14 cellular contexts compared by ENCODE assay signal in genomic region chr4:26048962-26049361, GRCh38.
DNase-seq lines count a peak whose midpoint lies in the region; ATAC-seq, FAIRE-seq and TF ChIP-seq lines count a peak whose summit lies in the region.
"Had no signal": no experiment of that assay in that cellular context is flagged by ENCODE, and none has a peak within 500 bp of the region (broad histone marks: within the 10 kb centered on the region; RNA-seq: fewer than 3 reads in every experiment).

No MANE protein-coding gene starts in this region.

- no peaks in the 10 kb centered on the region for H3K79me2 ChIP-seq in astrocyte (ENCODE audit: insufficient read depth, low read length)

- no peak overlapping the region for H3K4me3 Mint-ChIP-seq in astrocyte (ENCODE audit: unreplicated experiment)
- H3K4me3 Mint-ChIP-seq: activated CD8-positive, alpha-beta T cell treated with anti-CD3 and anti-CD28 coated beads for 36 hours; B cell; T-helper 1 cell treated with Interleukin-12 subunit alpha and Interleukin-12 subunit beta and Interleukin-4 antibody, amounts not matched to agents 30 μg/mL and 1 μg/mL, for 36 hours had no signal

- H3K27me3 Mint-ChIP-seq in astrocyte (ENCODE audit: low read depth, unreplicated experiment), result peaks cover 14% of the 10 kb centered on the region

- DNase-seq in astrocyte (ENCODE audit: low read depth) (peak; percentile 15), iris pigment epithelial cell (ENCODE audit: low read depth) (peak; percentile 63), SKM-1 treated with dmso at 0.1 percent for 144 hours (lab: John Stamatoyannopoulos, UW; ENCODE audit: unreplicated experiment) (no peak), pons (ENCODE audit: low spot score) (no peak)
- DNase-seq in stimulated activated CD4-positive, alpha-beta T cell treated with anti-CD3 and anti-CD28 coated beads, Interleukin-4, amount 100 ng/mL, for 24 hours, result no peak
- DNase-seq: activated CD8-positive, alpha-beta T cell treated with anti-CD3 and anti-CD28 coated beads for 36 hours; mesendoderm; right lobe of liver had no signal

- no peak for FAIRE-seq in astrocyte (lab: Jason Lieb, UNC)
- FAIRE-seq: colon had no signal

- no peak overlapping the region for H3K9ac ChIP-seq in BLaER1 treated with 17β-estradiol and CSF1 and Interleukin-3, amounts not matched to agents 10 nM and 100 nM
- H3K9ac ChIP-seq in astrocyte (ENCODE audit: low read length) (peak overlapping the region; percentile 61), skeletal muscle satellite cell (ENCODE audit: low read depth, low read length) (peak overlapping the region; percentile 72)

- H3K9me3 Mint-ChIP-seq in astrocyte (ENCODE audit: unreplicated experiment), result peaks cover 2% of the 10 kb centered on the region
- H3K9me3 Mint-ChIP-seq: activated CD8-positive, alpha-beta T cell treated with anti-CD3 and anti-CD28 coated beads for 36 hours had no signal

- H3K27ac Mint-ChIP-seq in astrocyte (ENCODE audit: unreplicated experiment), result peak overlapping the region; percentile 64
- H3K27ac Mint-ChIP-seq: activated CD8-positive, alpha-beta T cell treated with anti-CD3 and anti-CD28 coated beads for 36 hours; B cell; T-helper 1 cell treated with Interleukin-12 subunit alpha and Interleukin-12 subunit beta and Interleukin-4 antibody, amounts not matched to agents 30 μg/mL and 1 μg/mL, for 36 hours had no signal

- peaks cover 0 to under 1% (median 0%) of the 10 kb centered on the region in 11 experiments; a peak in 2 of 22 replicates for H3K9me3 ChIP-seq in BLaER1 treated with 17β-estradiol and CSF1 and Interleukin-3, amounts not matched to agents 10 nM and 100 nM (replicated peaks in 1 of 11)
- no peaks in the 10 kb centered on the region for H3K9me3 ChIP-seq in astrocyte (ENCODE audit: insufficient read depth, low read depth, low read length)
- no peaks in the 10 kb centered on the region for H3K9me3 ChIP-seq in skeletal muscle satellite cell (replicated peaks; ENCODE audit: low read length)
- H3K9me3 ChIP-seq: right lobe of liver had no signal

- H3K4me2 ChIP-seq in BLaER1 treated with 17β-estradiol and CSF1 and Interleukin-3, amounts not matched to agents 10 nM and 100 nM, result peak overlapping the region; percentile 11 to 74 (median 58); a peak in 13 of 22 replicates
- H3K4me2 ChIP-seq in astrocyte (ENCODE audit: low read length) (peak overlapping the region; percentile 74), skeletal muscle satellite cell (ENCODE audit: low read length) (peak overlapping the region; percentile 68)

- TF ChIP-seq CTCF in astrocyte (IDR thresholded peaks at IDR 0.05; ENCODE audit: insufficient read depth, low read depth, low read length), result no peak

- no peak for ATAC-seq in GM18861 (IDR thresholded peaks at IDR 0.05; ENCODE audit: unreplicated experiment)
- ATAC-seq: activated CD8-positive, alpha-beta T cell treated with anti-CD3 and anti-CD28 coated beads for 36 hours; right lobe of liver had no signal

- H3K4me1 Mint-ChIP-seq in astrocyte (ENCODE audit: low read depth, unreplicated experiment), result peaks cover 10% of the 10 kb centered on the region

- H3K27ac ChIP-seq in BLaER1 treated with 17β-estradiol and CSF1 and Interleukin-3, amounts not matched to agents 10 nM and 100 nM, result no peak overlapping the region
- peak overlapping the region; percentile 67 for H3K27ac ChIP-seq in astrocyte (ENCODE audit: low read depth, low read length)
- H3K27ac ChIP-seq: right lobe of liver had no signal

- H3K36me3 Mint-ChIP-seq in astrocyte (ENCODE audit: low read depth, unreplicated experiment), result peaks cover 1% of the 10 kb centered on the region

- no peak overlapping the region for H3K4me3 ChIP-seq in BLaER1 treated with 17β-estradiol and CSF1 and Interleukin-3, amounts not matched to agents 10 nM and 100 nM
- H3K4me3 ChIP-seq in astrocyte (ENCODE audit: insufficient read depth, low read depth, low read length) (no peak overlapping the region), skeletal muscle satellite cell (ENCODE audit: low read length) (peak overlapping the region; percentile 26)
- H3K4me3 ChIP-seq: right lobe of liver had no signal

- H3K4me1 ChIP-seq in BLaER1 treated with 17β-estradiol and CSF1 and Interleukin-3, amounts not matched to agents 10 nM and 100 nM, result peaks cover 44 to 62% (median 47%) of the 10 kb centered on the region in 10 experiments
- H3K4me1 ChIP-seq in astrocyte (ENCODE audit: insufficient read depth, low read length), result peaks cover 16% of the 10 kb centered on the region
- peaks cover 18% of the 10 kb centered on the region for H3K4me1 ChIP-seq in skeletal muscle satellite cell (ENCODE audit: control insufficient read depth, insufficient read depth, low read length)
- H3K4me1 ChIP-seq: right lobe of liver had no signal

- peak overlapping the region; percentile 82 for H2AFZ ChIP-seq in astrocyte (ENCODE audit: low read depth, low read length)

- no peaks in the 10 kb centered on the region for H3K36me3 ChIP-seq in BLaER1 treated with 17β-estradiol and CSF1 and Interleukin-3, amounts not matched to agents 10 nM and 100 nM
- H3K36me3 ChIP-seq in astrocyte (ENCODE audit: insufficient read depth, low read length), result no peaks in the 10 kb centered on the region
- H3K36me3 ChIP-seq in skeletal muscle satellite cell (ENCODE audit: insufficient read depth, low read length), result no peaks in the 10 kb centered on the region
- H3K36me3 ChIP-seq: right lobe of liver had no signal

- no peaks in the 10 kb centered on the region for H4K20me1 ChIP-seq in BLaER1 treated with 17β-estradiol and CSF1 and Interleukin-3, amounts not matched to agents 10 nM and 100 nM
- no peaks in the 10 kb centered on the region for H4K20me1 ChIP-seq in astrocyte (ENCODE audit: insufficient read depth, low read length)

- no peaks in the 10 kb centered on the region for H3K27me3 ChIP-seq in BLaER1 treated with 17β-estradiol and CSF1 and Interleukin-3, amounts not matched to agents 10 nM and 100 nM
- no peaks in the 10 kb centered on the region for H3K27me3 ChIP-seq in astrocyte (ENCODE audit: insufficient read depth, low read length)
- H3K27me3 ChIP-seq in skeletal muscle satellite cell (ENCODE audit: control insufficient read depth, insufficient read depth, low read length), result no peaks in the 10 kb centered on the region
- H3K27me3 ChIP-seq: right lobe of liver had no signal

Comparison
In these comparisons a context has a peak if more than half of its experiments do, and no peak if none do; other contexts are left out.
1. H3K9ac ChIP-seq: peak in astrocyte (single experiment) and skeletal muscle satellite cell (single experiment); none in BLaER1 treated with 17β-estradiol and CSF1 and Interleukin-3, amounts not matched to agents 10 nM and 100 nM (0 of 11).
2. DNase-seq: peak in astrocyte (single experiment) and iris pigment epithelial cell (single experiment); none in stimulated activated CD4-positive, alpha-beta T cell treated with anti-CD3 and anti-CD28 coated beads, Interleukin-4, amount 100 ng/mL, for 24 hours (single experiment), SKM-1 treated with dmso at 0.1 percent for 144 hours (single experiment) and pons (single experiment).
3. Peak in every context shown above with its lines, with median percentiles within 50 percentile points of each other: H3K4me2 ChIP-seq.